Comparison of ENCODE assay signal across 16 cellular contexts in genomic region chr10:79425074-79425532, GRCh38. TPM values are rescaled to one million over a fixed set of nuclear protein-coding genes. Genes with fewer than 3 reads are reported as not detected.
DNase-seq lines count a peak whose midpoint lies in the region; ATAC-seq and TF ChIP-seq lines count a peak whose summit lies in the region.
"Had no signal": no experiment of that assay in that cellular context is flagged by ENCODE, and none has a peak within 500 bp of the region (broad histone marks: within the 10 kb centered on the region; RNA-seq: fewer than 3 reads in every experiment).

No MANE protein-coding gene starts in this region.

- H3K4me3 ChIP-seq in cardiac muscle cell (no peak overlapping the region), rectal smooth muscle tissue (ENCODE audit: low read length) (peak overlapping the region; percentile 22), uterus (no peak overlapping the region)
- H3K4me3 ChIP-seq: lung had no signal

- TF ChIP-seq CTCF in cardiac muscle cell (IDR thresholded peaks at IDR 0.05; ENCODE audit: low read depth, low read length) (no peak), uterus (IDR thresholded peaks at IDR 0.05) (no peak)

- CTCF ChIA-PET in activated naive CD4-positive, alpha-beta T cell treated with anti-CD3 and anti-CD28 coated beads, Interleukin-2, amount 10 ng/mL, durations not matched to agents 7 days and 5 days (lab: Charles Lee), result no interaction called here

- intact Hi-C loops in Right ventricle myocardium inferior (cut with DNase I), result no loop called here
- intact Hi-C loops in uterus (cut with DNase I; ENCODE audit: low total_unique reads), result no loop called here
- intact Hi-C loops in posterior vena cava (cut with DNase I), result no loop called here

- H3K9me3 ChIP-seq in cardiac muscle cell (ENCODE audit: low read depth) (no peaks in the 10 kb centered on the region), uterus (no peaks in the 10 kb centered on the region)
- H3K9me3 ChIP-seq: neutrophil had no signal

- TF ChIP-seq POLR2A in uterus (IDR thresholded peaks at IDR 0.05), result no peak

- DNase-seq in cardiac muscle cell (ENCODE audit: low read depth in 1 of 2, low spot score in 1 of 2) (no peak), Right ventricle myocardium inferior (ENCODE audit: missing footprints) (no peak), uterus (no peak), posterior vena cava (ENCODE audit: low spot score) (no peak)
- DNase-seq in activated naive CD4-positive, alpha-beta T cell treated with anti-CD3 and anti-CD28 coated beads, Interleukin-2, amount 10 ng/mL, durations not matched to agents 7 days and 5 days, result no peak
- DNase-seq: activated CD8-positive, alpha-beta T cell treated with anti-CD3 and anti-CD28 coated beads for 36 hours; anterior cingulate cortex; CD8-positive, alpha-beta T cell; NCI-H1930 had no signal

- H3K27ac ChIP-seq in cardiac muscle cell (peak overlapping the region; percentile 90), layer of hippocampus (ENCODE audit: low read depth, low read length) (peak overlapping the region; percentile 72), rectal smooth muscle tissue (ENCODE audit: low read depth, low read length) (peak overlapping the region; percentile 88), uterus (peak overlapping the region; percentile 76 to 89)
- H3K27ac ChIP-seq: neutrophil had no signal

- H3K36me3 Mint-ChIP-seq in activated naive CD4-positive, alpha-beta T cell treated with anti-CD3 and anti-CD28 coated beads, Interleukin-2, amount 10 ng/mL, durations not matched to agents 7 days and 5 days, result no peaks in the 10 kb centered on the region
- H3K36me3 Mint-ChIP-seq: CD8-positive, alpha-beta T cell had no signal

- no peak overlapping the region for H3K4me3 Mint-ChIP-seq in activated naive CD4-positive, alpha-beta T cell treated with anti-CD3 and anti-CD28 coated beads, Interleukin-2, amount 10 ng/mL, durations not matched to agents 7 days and 5 days
- H3K4me3 Mint-ChIP-seq: activated CD8-positive, alpha-beta T cell treated with anti-CD3 and anti-CD28 coated beads for 36 hours; CD8-positive, alpha-beta T cell; stimulated activated naive CD8-positive, alpha-beta T cell treated with anti-CD3 and anti-CD28 coated beads, Interleukin-15, Interleukin-2, amounts not matched to agents 100 ng/mL and 50 ng/mL, for 24 hours had no signal

- H3K4me1 Mint-ChIP-seq in activated naive CD4-positive, alpha-beta T cell treated with anti-CD3 and anti-CD28 coated beads, Interleukin-2, amount 10 ng/mL, durations not matched to agents 7 days and 5 days, result no peaks in the 10 kb centered on the region

- peaks cover 12% of the 10 kb centered on the region for H3K36me3 ChIP-seq in cardiac muscle cell
- peaks cover 5% of the 10 kb centered on the region for H3K36me3 ChIP-seq in rectal smooth muscle tissue (ENCODE audit: control insufficient read depth, insufficient read depth, low read length)
- H3K36me3 ChIP-seq in uterus, result no peaks in the 10 kb centered on the region
- H3K36me3 ChIP-seq: neutrophil had no signal

- H3K9me3 Mint-ChIP-seq in activated naive CD4-positive, alpha-beta T cell treated with anti-CD3 and anti-CD28 coated beads, Interleukin-2, amount 10 ng/mL, durations not matched to agents 7 days and 5 days, result no peaks in the 10 kb centered on the region
- H3K9me3 Mint-ChIP-seq: activated CD8-positive, alpha-beta T cell treated with anti-CD3 and anti-CD28 coated beads for 36 hours; stimulated activated naive CD8-positive, alpha-beta T cell treated with anti-CD3 and anti-CD28 coated beads, Interleukin-15, Interleukin-2, amounts not matched to agents 100 ng/mL and 50 ng/mL, for 24 hours had no signal

- ATAC-seq in Right ventricle myocardium inferior, result no peak
- ATAC-seq in GM21515 (IDR thresholded peaks at IDR 0.05; ENCODE audit: unreplicated experiment), result no peak
- ATAC-seq: activated CD8-positive, alpha-beta T cell treated with anti-CD3 and anti-CD28 coated beads for 36 hours; CD8-positive, alpha-beta T cell had no signal

- no peak overlapping the region for H3K27ac Mint-ChIP-seq in activated naive CD4-positive, alpha-beta T cell treated with anti-CD3 and anti-CD28 coated beads, Interleukin-2, amount 10 ng/mL, durations not matched to agents 7 days and 5 days
- H3K27ac Mint-ChIP-seq: activated CD8-positive, alpha-beta T cell treated with anti-CD3 and anti-CD28 coated beads for 36 hours; CD8-positive, alpha-beta T cell; stimulated activated naive CD8-positive, alpha-beta T cell treated with anti-CD3 and anti-CD28 coated beads, Interleukin-15, Interleukin-2, amounts not matched to agents 100 ng/mL and 50 ng/mL, for 24 hours had no signal

- H3K27me3 Mint-ChIP-seq in activated naive CD4-positive, alpha-beta T cell treated with anti-CD3 and anti-CD28 coated beads, Interleukin-2, amount 10 ng/mL, durations not matched to agents 7 days and 5 days, result peaks cover 4% of the 10 kb centered on the region
- H3K27me3 Mint-ChIP-seq: activated CD8-positive, alpha-beta T cell treated with anti-CD3 and anti-CD28 coated beads for 36 hours; stimulated activated naive CD8-positive, alpha-beta T cell treated with anti-CD3 and anti-CD28 coated beads, Interleukin-15, Interleukin-2, amounts not matched to agents 100 ng/mL and 50 ng/mL, for 24 hours had no signal

- H3K27me3 ChIP-seq in cardiac muscle cell (no peaks in the 10 kb centered on the region), layer of hippocampus (ENCODE audit: control insufficient read depth, insufficient read depth, low read length) (no peaks in the 10 kb centered on the region), rectal smooth muscle tissue (ENCODE audit: control insufficient read depth, insufficient read depth, low read length) (no peaks in the 10 kb centered on the region), uterus (no peaks in the 10 kb centered on the region)
- H3K27me3 ChIP-seq: neutrophil had no signal

- H3K4me1 ChIP-seq in cardiac muscle cell (ENCODE audit: low read depth) (peaks cover 31% of the 10 kb centered on the region), rectal smooth muscle tissue (ENCODE audit: control insufficient read depth, insufficient read depth, low read length) (peaks cover 44% of the 10 kb centered on the region), uterus (peaks cover 17 to 26% of the 10 kb centered on the region in 2 donors)

- no peak overlapping the region for H3K9ac ChIP-seq in rectal smooth muscle tissue (ENCODE audit: low read length)

RNA-seq across cellular contexts. Expression of gene ZCCHC24, which starts 20.3 kb away (rescaled TPM):
- total RNA-seq in cardiac muscle cell (56.5 and 58.0 TPM in 2 replicates), Right ventricle myocardium inferior (60.1 TPM), uterus (100 to 1,000 TPM in 1 of 4 donors, 10 to 100 TPM in 3; 32.8 to 122 (median 37.7) TPM), posterior vena cava (100 to 1,000 TPM; 113 to 125 TPM)
- polyA plus RNA-seq in cardiac muscle cell, result 65.4 and 81.5 TPM in 2 replicates
- total RNA-seq: HT-29 had no signal
